ENCODE assay signal across 27 cellular contexts in the genomic region with DNA sequence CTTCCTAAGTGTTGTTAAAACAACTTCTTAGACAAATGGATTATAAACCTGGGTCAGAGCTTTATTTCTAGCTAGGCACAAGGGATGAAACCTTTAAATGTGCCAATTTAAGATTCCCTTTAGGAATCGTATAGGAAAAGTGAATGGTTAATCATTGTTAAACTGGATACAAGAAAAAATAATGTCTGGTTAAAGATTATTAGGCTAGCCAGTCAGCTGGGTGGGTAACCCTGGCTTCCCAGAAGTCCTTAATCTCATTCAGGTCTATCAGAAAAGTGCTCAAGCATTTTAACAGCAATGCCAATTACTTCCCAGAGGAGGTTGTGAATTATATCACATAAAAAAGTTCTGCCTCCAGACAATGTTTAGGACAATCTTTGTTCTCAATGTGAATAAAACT. TPM values are rescaled to one million over a fixed set of nuclear protein-coding genes. Genes with fewer than 3 reads are reported as not detected.
"Had no signal": no experiment of that assay in that cellular context is flagged by ENCODE, and none has a peak within 500 bp of the region (broad histone marks: within the 10 kb centered on the region; RNA-seq: fewer than 3 reads in every experiment).

No MANE protein-coding gene starts in this region.

- H3K4me1 ChIP-seq: breast epithelium, esophagus squamous epithelium, lower lobe of right lung, right lobe of liver, uterus had no signal

- H3K9me3 ChIP-seq: breast epithelium, esophagus squamous epithelium, left lung, lower lobe of right lung, right lobe of liver, thoracic aorta, uterus had no signal

- H3K4me3 ChIP-seq: breast epithelium, esophagus squamous epithelium, left lung, lower lobe of right lung, right lobe of liver, thoracic aorta, uterus had no signal

- H3K36me3 ChIP-seq: breast epithelium, esophagus squamous epithelium, left lung, lower lobe of right lung, right lobe of liver, thoracic aorta, uterus had no signal

- H3K27me3 ChIP-seq: breast epithelium, esophagus squamous epithelium, left lung, right lobe of liver, uterus had no signal

- H3K27ac ChIP-seq: breast epithelium, esophagus squamous epithelium, left lung, lower lobe of right lung, right lobe of liver, thoracic aorta, uterus had no signal

- DNase-seq: activated CD4-positive, alpha-beta T cell treated with anti-CD3 and anti-CD28 coated beads for 36 hours; activated CD4-positive, CD25-positive, alpha-beta regulatory T cell; activated CD8-positive, alpha-beta memory T cell treated with anti-CD3 and anti-CD28 coated beads, Interleukin-2, amount 10 ng/mL, durations not matched to agents 7 days and 5 days; activated CD8-positive, alpha-beta T cell treated with anti-CD3 and anti-CD28 coated beads, Interleukin-2, amount 10 ng/mL, durations not matched to agents 7 days and 5 days; activated naive CD4-positive, alpha-beta T cell; activated T-cell treated with anti-CD3 and anti-CD28 coated beads, Interleukin-2, amount 50 U/mL, for 48 hours; effector CD4-positive, alpha-beta T cell; esophagus squamous epithelium; foreskin melanocyte; left lung; lower lobe of right lung; mesendoderm; natural killer cell; posterior cingulate gyrus; right lobe of liver; stimulated activated CD4-positive, alpha-beta T cell treated with anti-CD3 and anti-CD28 coated beads, Interleukin-12 subunit alpha, Interleukin-12 subunit beta, amount 100 ng/mL, for 4 hours; stimulated activated CD4-positive, alpha-beta T cell treated with anti-CD3 and anti-CD28 coated beads, Interleukin-4, amount 100 ng/mL, for 1 hour; T-cell; trophoblast cell; uterus had no signal

RNA-seq across cellular contexts. Expression of gene NANOGP8, which starts 37.6 kb away (rescaled TPM):
- total RNA-seq: activated CD4-positive, alpha-beta T cell treated with anti-CD3 and anti-CD28 coated beads for 36 hours; activated CD8-positive, alpha-beta memory T cell treated with anti-CD3 and anti-CD28 coated beads, Interleukin-2, amount 10 ng/mL, durations not matched to agents 7 days and 5 days; activated CD8-positive, alpha-beta T cell treated with anti-CD3 and anti-CD28 coated beads, Interleukin-2, amount 10 ng/mL, durations not matched to agents 7 days and 5 days; activated naive CD4-positive, alpha-beta T cell treated with anti-CD3 and anti-CD28 coated beads, Interleukin-2, amount 50 U/mL, for 72 hours; activated T-helper 2 cell treated with anti-CD3 and anti-CD28 coated beads, Interferon-gamma antibody, Interleukin-2, Interleukin-4, amounts not matched to agents 10 μg/mL and 5 μg/mL and 100 μg/mL, durations not matched to agents 14 hours and 24 hours and 36 hours; glomerular endothelial cell; natural killer cell; skeletal muscle tissue; T-helper 2 cell treated with Interferon-gamma antibody and Interleukin-4, amounts not matched to agents 100 ng/mL and 5 ng/mL, for 36 hours had no signal
